In the genomic region with DNA sequence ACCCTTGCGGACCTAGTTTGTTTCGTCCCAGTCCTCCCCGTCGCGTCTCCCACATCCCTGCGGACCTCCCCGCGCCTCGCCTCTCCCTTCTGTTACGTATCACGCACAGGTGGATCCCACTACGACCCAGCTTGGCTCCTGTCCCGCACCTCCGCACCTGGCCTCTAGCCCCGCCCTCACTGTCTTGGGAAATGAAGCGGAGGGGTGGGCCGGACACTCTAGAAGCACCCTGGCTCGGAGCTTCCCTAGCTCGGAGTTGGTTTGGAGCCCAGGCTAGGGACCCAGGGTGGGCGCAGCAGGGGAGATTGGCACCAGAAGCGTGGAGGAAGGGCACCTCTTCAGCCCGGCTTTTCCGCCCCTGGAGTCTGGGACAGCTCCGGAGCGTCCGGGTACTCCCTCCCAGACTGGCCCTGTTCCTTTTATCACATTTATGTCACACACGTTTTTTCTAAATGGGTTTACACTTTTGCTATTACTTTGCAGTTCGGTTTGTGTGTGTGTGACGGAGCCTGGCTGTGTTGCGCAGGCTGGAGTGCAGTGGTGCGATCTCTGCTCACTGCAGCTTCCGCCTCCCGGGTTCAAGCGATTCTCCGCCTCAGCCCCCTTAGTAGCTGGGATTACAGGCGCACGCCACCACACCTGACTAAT, we compare ENCODE assay signal across 8 cellular contexts. TPM values are rescaled to one million over a fixed set of nuclear protein-coding genes. Genes with fewer than 3 reads are reported as not detected.
DNase-seq lines count a peak whose midpoint lies in the region; ATAC-seq, FAIRE-seq and TF ChIP-seq lines count a peak whose summit lies in the region.

No MANE protein-coding gene starts in this region.

- ATAC-seq in GM21360 (IDR thresholded peaks at IDR 0.05; ENCODE audit: unreplicated experiment) (no peak), GM19463 (IDR thresholded peaks at IDR 0.05; ENCODE audit: unreplicated experiment) (no peak)

- peak overlapping the region; percentile 46 to 73 (median 65) for H3K4me3 ChIP-seq in mammary epithelial cell (replicated peaks in 1 of 3; ENCODE audit: insufficient read depth in 1 of 3, low read depth in 2 of 3, low read length in 3 of 3)
- H3K4me3 ChIP-seq in kidney (ENCODE audit: low read length in 2 of 2): peak overlapping the region; percentile 74 to 76

- H4K20me1 ChIP-seq in mammary epithelial cell (ENCODE audit: insufficient read depth, low read length): no peaks in the 10 kb centered on the region

- in situ Hi-C loops in mammary epithelial cell (cut with MboI; ENCODE audit: low sequenced_read_pairs in 2 of 2): no loop called here

- peak overlapping the region; percentile 96 for H3K9ac ChIP-seq in ES-I3 (ENCODE audit: low read depth, low read length)
- H3K9ac ChIP-seq in mammary epithelial cell (ENCODE audit: insufficient read depth, low read length): peak overlapping the region; percentile 47
- peak overlapping the region; percentile 82 to 95 for H3K9ac ChIP-seq in kidney (ENCODE audit: low read length in 2 of 2)

- H3K27ac ChIP-seq in mammary epithelial cell (ENCODE audit: insufficient read depth, low read depth, low read length): peak overlapping the region; percentile 43
- H3K27ac ChIP-seq in kidney (ENCODE audit: low read depth in 2 of 2, low read length in 2 of 2): peak overlapping the region; percentile 97 to 99

- H2AFZ ChIP-seq in mammary epithelial cell (ENCODE audit: low read depth, low read length): peak overlapping the region; percentile 52

- TF ChIP-seq CTCF in mammary epithelial cell (conservative IDR thresholded peaks at IDR 0.05 in 1 of 2, IDR thresholded peaks at IDR 0.05 in 1 of 2; ENCODE audit: extremely low read depth in 1 of 2, insufficient read depth in 1 of 2, low read depth in 1 of 2, low read length in 2 of 2) (no peak), kidney (IDR thresholded peaks at IDR 0.05; ENCODE audit: borderline replicate concordance, extremely low read depth, insufficient read depth) (no peak)

- no peaks in the 10 kb centered on the region for H3K9me3 ChIP-seq in ES-I3 (ENCODE audit: control insufficient read depth, insufficient read depth, low read length)
- H3K9me3 ChIP-seq in mammary epithelial cell (replicated peaks; ENCODE audit: insufficient read depth, low read length): no peaks in the 10 kb centered on the region
- H3K9me3 ChIP-seq in kidney (ENCODE audit: control insufficient read depth in 1 of 2, low read length in 2 of 2): no peaks in the 10 kb centered on the region

- 0 out of 2 replicates have a peak, but pooled peaks cover 5% of the 10 kb centered on the region for H3K4me1 ChIP-seq in ES-I3 (ENCODE audit: insufficient read depth, low read length)
- H3K4me1 ChIP-seq in mammary epithelial cell (ENCODE audit: insufficient read depth, low read length): peaks cover 21% of the 10 kb centered on the region
- H3K4me1 ChIP-seq in kidney (ENCODE audit: control insufficient read depth in 1 of 2, insufficient read depth in 1 of 2, low read depth in 1 of 2, low read length in 2 of 2): peaks cover 4 to 12% of the 10 kb centered on the region in 2 donors

- peak overlapping the region; percentile 96 for H3K4me2 ChIP-seq in mammary epithelial cell (ENCODE audit: insufficient read depth, low read depth, low read length)

- 4% methylated on average over 19 of the region's 37 CpGs for WGBS in mammary epithelial cell (ENCODE audit: low coverage, missing lambda C conversion rate)

- peak; percentile 54 for DNase-seq in M059J (ENCODE audit: low read depth)
- DNase-seq in T-helper 2 cell: peak in 4 of 5 experiments; percentile 32 to 91 (median 64)
- DNase-seq in mammary epithelial cell: peak; percentile 53
- peak; percentile 93 for DNase-seq in kidney
- DNase-seq in stimulated activated CD4-positive, alpha-beta T cell treated with anti-CD3 and anti-CD28 coated beads, Interleukin-12 subunit alpha, Interleukin-12 subunit beta, amount 100 ng/mL, for 4 hours: peak; percentile 42

- no peak for FAIRE-seq in kidney (lab: Jason Lieb, UNC)

- CTCF ChIA-PET in mammary epithelial cell (lab: Charles Lee; ENCODE audit: low non-redundant PET): no interaction called here

- dilution Hi-C loops in mammary epithelial cell (cut with HindIII; ENCODE audit: low sequenced_read_pairs): no loop called here

- H3K27me3 ChIP-seq in mammary epithelial cell (ENCODE audit: insufficient read depth, low read length): no peaks in the 10 kb centered on the region

- intact Hi-C loops in mammary epithelial cell (cut with micrococcal nuclease) (loop anchor here (2.0 kb wide), 1 partner anchor 18 kb away; no protein-coding TSS in a partner anchor), kidney (cut with DNase I) (no loop called here)

- H3K36me3 ChIP-seq in ES-I3 (ENCODE audit: insufficient read depth, low read length) (no peaks in the 10 kb centered on the region), mammary epithelial cell (ENCODE audit: insufficient read depth, low read length) (no peaks in the 10 kb centered on the region), kidney (ENCODE audit: control insufficient read depth in 1 of 2, insufficient read depth in 2 of 2, low read length in 2 of 2) (peaks cover 3 to 7% of the 10 kb centered on the region in 2 donors)

- no TSS peak for BruUV-seq in mammary epithelial cell (replicated peaks; lab: Mats Ljungman, UMichigan)

- no peaks in the 10 kb centered on the region for H3K79me2 ChIP-seq in mammary epithelial cell (ENCODE audit: insufficient read depth, low read length)

RNA-seq across cellular contexts. Expression of gene CEMP1, which starts 1.4 kb away (rescaled TPM):
- total RNA-seq in M059J (2014; rRNA removed; shearing (Covaris generic)): not detected in 2 replicates
- total RNA-seq in mammary epithelial cell (under 1 TPM in 1 of 2 donors, not detected in 1; 0.33 TPM), kidney (0.54 TPM)
- polyA plus RNA-seq in mammary epithelial cell (not detected), kidney (ENCODE audit: insufficient read depth, low read depth, low replicate concordance) (not detected)
- polyA minus RNA-seq in mammary epithelial cell: not detected

RNA-seq across cellular contexts. Expression of gene PDPK1, which starts 5.2 kb away (rescaled TPM):
- 19.8 and 33.5 TPM in 2 replicates for total RNA-seq in M059J (2014; rRNA removed; shearing (Covaris generic))
- total RNA-seq in mammary epithelial cell (10 to 100 TPM; 28.2 to 33.7 TPM), kidney (52.3 TPM)
- polyA plus RNA-seq in mammary epithelial cell (22.8 TPM), kidney (ENCODE audit: insufficient read depth, low read depth, low replicate concordance) (14.3 TPM)
- polyA minus RNA-seq in mammary epithelial cell: 84.3 TPM

RNA-seq across cellular contexts. Expression of gene AMDHD2, which starts 12.4 kb away (rescaled TPM):
- 11.7 and 20.1 TPM in 2 replicates for total RNA-seq in M059J (2014; rRNA removed; shearing (Covaris generic))
- 10 to 100 TPM; 23.5 to 31.9 TPM for total RNA-seq in mammary epithelial cell
- polyA plus RNA-seq in mammary epithelial cell: 12.2 TPM
- 4.4 TPM for polyA minus RNA-seq in mammary epithelial cell
- 52.1 TPM for total RNA-seq in kidney
- 51.8 TPM for polyA plus RNA-seq in kidney (ENCODE audit: insufficient read depth, low read depth, low replicate concordance)

RNA-seq across cellular contexts. Expression of gene ATP6V0C, which starts 18.9 kb away (rescaled TPM):
- 80.0 and 81.3 TPM in 2 replicates for total RNA-seq in M059J (2014; rRNA removed; shearing (Covaris generic))
- total RNA-seq in mammary epithelial cell (100 to 1,000 TPM in 1 of 2 donors, 10 to 100 TPM in 1; 41.5 to 250 TPM), kidney (303 TPM)
- polyA plus RNA-seq in mammary epithelial cell (95.2 TPM), kidney (ENCODE audit: insufficient read depth, low read depth, low replicate concordance) (520 TPM)
- 81.4 TPM for polyA minus RNA-seq in mammary epithelial cell

RNA-seq across cellular contexts. Expression of gene TBC1D24, which starts 57.7 kb away (rescaled TPM):
- 14.8 and 19.2 TPM in 2 replicates for total RNA-seq in M059J (2014; rRNA removed; shearing (Covaris generic))
- total RNA-seq in mammary epithelial cell (10 to 100 TPM; 11.4 to 12.3 TPM), kidney (25.7 TPM)
- polyA plus RNA-seq in mammary epithelial cell (5.6 TPM), kidney (ENCODE audit: insufficient read depth, low read depth, low replicate concordance) (23.9 TPM)
- 8.3 TPM for polyA minus RNA-seq in mammary epithelial cell

Comparison
In these comparisons a context has a peak if more than half of its experiments do, and no peak if none do; other contexts are left out.
1. DNase-seq: peak in every context shown above with its lines; median percentile 93 in kidney; 64 in T-helper 2 cell; 54 in M059J; 53 in mammary epithelial cell; 42 in stimulated activated CD4-positive, alpha-beta T cell treated with anti-CD3 and anti-CD28 coated beads, Interleukin-12 subunit alpha, Interleukin-12 subunit beta, amount 100 ng/mL, for 4 hours.